Comparison of ENCODE assay signal across 21 cellular contexts in genomic region chr7:101081432-101081831, GRCh38.
"Had no signal": no experiment of that assay in that cellular context is flagged by ENCODE, and none has a peak within 500 bp of the region (broad histone marks: within the 10 kb centered on the region; RNA-seq: fewer than 3 reads in every experiment).

No MANE protein-coding gene starts in this region.

- ATAC-seq: activated CD4-positive, CD25-positive, alpha-beta regulatory T cell treated with anti-CD3 and anti-CD28 coated beads, Interleukin-2, amount 50 U/mL, for 24 hours; activated T-cell treated with anti-CD3 and anti-CD28 coated beads, Interleukin-2, amount 50 U/mL, for 72 hours; heart left ventricle; left colon; psoas muscle; right cardiac atrium had no signal

- H3K27ac Mint-ChIP-seq: activated CD4-positive, alpha-beta memory T cell treated with anti-CD3 and anti-CD28 coated beads, Interleukin-2, amount 10 ng/mL, durations not matched to agents 7 days and 5 days; activated CD4-positive, alpha-beta T cell treated with anti-CD3 and anti-CD28 coated beads, Interleukin-2, amount 10 ng/mL, durations not matched to agents 24 days and 14 days; activated naive CD4-positive, alpha-beta T cell treated with anti-CD3 and anti-CD28 coated beads for 36 hours; activated naive CD8-positive, alpha-beta T cell treated with anti-CD3 and anti-CD28 coated beads, Interleukin-2, amount 10 ng/mL, durations not matched to agents 7 days and 5 days; activated T-cell treated with anti-CD3 and anti-CD28 coated beads, Interleukin-2, amount 50 U/mL, for 72 hours; endodermal cell; nephron had no signal

- H3K4me3 Mint-ChIP-seq: activated CD4-positive, alpha-beta memory T cell treated with anti-CD3 and anti-CD28 coated beads, Interleukin-2, amount 10 ng/mL, durations not matched to agents 7 days and 5 days; activated CD4-positive, alpha-beta T cell treated with anti-CD3 and anti-CD28 coated beads, Interleukin-2, amount 10 ng/mL, durations not matched to agents 24 days and 14 days; activated naive CD4-positive, alpha-beta T cell treated with anti-CD3 and anti-CD28 coated beads for 36 hours; activated naive CD8-positive, alpha-beta T cell treated with anti-CD3 and anti-CD28 coated beads, Interleukin-2, amount 10 ng/mL, durations not matched to agents 7 days and 5 days; activated T-cell treated with anti-CD3 and anti-CD28 coated beads, Interleukin-2, amount 50 U/mL, for 72 hours; endodermal cell had no signal

- DNase-seq: activated CD4-positive, alpha-beta memory T cell treated with anti-CD3 and anti-CD28 coated beads, Interleukin-2, amount 10 ng/mL, durations not matched to agents 7 days and 5 days; activated CD4-positive, alpha-beta T cell treated with anti-CD3 and anti-CD28 coated beads, Interleukin-2, amount 10 ng/mL, durations not matched to agents 24 days and 14 days; activated effector memory CD4-positive, alpha-beta T cell treated with Interleukin-2 at 50 U/mL for 16 hours; activated naive CD4-positive, alpha-beta T cell treated with anti-CD3 and anti-CD28 coated beads for 36 hours; activated naive CD8-positive, alpha-beta T cell treated with anti-CD3 and anti-CD28 coated beads, Interleukin-2, amount 10 ng/mL, durations not matched to agents 7 days and 5 days; activated T-cell treated with anti-CD3 and anti-CD28 coated beads, Interleukin-2, amount 50 U/mL, for 72 hours; amniotic stem cell; colonic mucosa; endodermal cell; heart left ventricle; islet precursor cell; left colon; mesenchymal stem cell; ovary; psoas muscle; right cardiac atrium; stimulated activated CD4-positive, alpha-beta T cell treated with anti-CD3 and anti-CD28 coated beads, Interleukin-4, amount 100 ng/mL, for 24 hours; stimulated activated naive CD4-positive, alpha-beta T cell treated with Interleukin-2 at 50 U/mL for 16 hours; upper lobe of left lung had no signal

- H3K9me3 Mint-ChIP-seq: activated CD4-positive, alpha-beta memory T cell treated with anti-CD3 and anti-CD28 coated beads, Interleukin-2, amount 10 ng/mL, durations not matched to agents 7 days and 5 days; activated CD4-positive, alpha-beta T cell treated with anti-CD3 and anti-CD28 coated beads, Interleukin-2, amount 10 ng/mL, durations not matched to agents 24 days and 14 days; activated naive CD4-positive, alpha-beta T cell treated with anti-CD3 and anti-CD28 coated beads for 36 hours; activated naive CD8-positive, alpha-beta T cell treated with anti-CD3 and anti-CD28 coated beads, Interleukin-2, amount 10 ng/mL, durations not matched to agents 7 days and 5 days; activated T-cell treated with anti-CD3 and anti-CD28 coated beads, Interleukin-2, amount 50 U/mL, for 72 hours; endodermal cell had no signal
